In genomic region chr7:22885824-22886255, GRCh38 we compare ENCODE assay signal across 8 cellular contexts.
A peak's percentile ranks its signal among the peaks of the same experiment; 100 is the strongest.
DNase-seq lines count a peak whose midpoint lies in the region; ATAC-seq and TF ChIP-seq lines count a peak whose summit lies in the region.

No MANE protein-coding gene starts in this region.

- no peaks in the 10 kb centered on the region for H3K36me3 ChIP-seq in BLaER1

- peak overlapping the region; percentile 59 for H3K4me2 ChIP-seq in BLaER1

- DNase-seq in SHP77 treated with DMSO at 0.1 percent for 48 hours (lab: John Stamatoyannopoulos, UW) (peak; percentile 55), 8988T (no peak)
- peak; percentile 51 for DNase-seq in activated naive CD8-positive, alpha-beta T cell treated with anti-CD3 and anti-CD28 coated beads, Interleukin-2, amount 50 U/mL, for 16 hours (ENCODE audit: low read depth, low spot score)
- peak; percentile 27 to 70 for DNase-seq in stimulated activated CD8-positive, alpha-beta memory T cell treated with anti-CD3 and anti-CD28 coated beads, Interleukin-7, amount 100 ng/mL, for 48 hours (ENCODE audit: extremely low read depth in 1 of 2, low read depth in 1 of 2)
- DNase-seq in effector CD4-positive, alpha-beta T cell, result no peak

- no peak overlapping the region for H3K9ac ChIP-seq in BLaER1

- TF ChIP-seq POLR2A in GM19193 (IDR thresholded peaks at IDR 0.05; ENCODE audit: extremely low read depth, insufficient read depth, insufficient read length), result peak; percentile 37

- H3K9me3 ChIP-seq in BLaER1, result no peaks in the 10 kb centered on the region

- no peaks in the 10 kb centered on the region; the same call in 1 of the 2 replicates for H3K27me3 ChIP-seq in BLaER1

- no peak overlapping the region for H3K4me3 ChIP-seq in BLaER1

- peak overlapping the region; percentile 75 for H3K27ac ChIP-seq in BLaER1

- ATAC-seq in HG03159 (IDR thresholded peaks at IDR 0.05; ENCODE audit: unreplicated experiment), result peak; percentile 92

- no peaks in the 10 kb centered on the region for H4K20me1 ChIP-seq in BLaER1

- H3K4me1 ChIP-seq in BLaER1, result peaks cover 22% of the 10 kb centered on the region

Comparison
In these comparisons a context has a peak if more than half of its experiments do, and no peak if none do; other contexts are left out.
1. DNase-seq: peak in SHP77 treated with DMSO at 0.1 percent for 48 hours (single experiment), activated naive CD8-positive, alpha-beta T cell treated with anti-CD3 and anti-CD28 coated beads, Interleukin-2, amount 50 U/mL, for 16 hours (single experiment) and stimulated activated CD8-positive, alpha-beta memory T cell treated with anti-CD3 and anti-CD28 coated beads, Interleukin-7, amount 100 ng/mL, for 48 hours (2 of 2); none in effector CD4-positive, alpha-beta T cell (single experiment) and 8988T (single experiment).